1 cellular context compared by ENCODE assay signal in genomic region chr9:23581936-23582335, GRCh38.
TF ChIP-seq lines count a peak whose summit lies in the region.

No MANE protein-coding gene starts in this region.

TF ChIP-seq in GM23338, 12 proteins besides CTCF, POLR2A, EP300 and RAD21 (continued from another document):
- no peak for TF ChIP-seq ZNF462 (CRISPR knock-in tag; IDR thresholded peaks at IDR 0.05)
- TF ChIP-seq NANOG (IDR thresholded peaks at IDR 0.05; ENCODE audit: borderline replicate concordance), result no peak
- TF ChIP-seq, protein P1, sequence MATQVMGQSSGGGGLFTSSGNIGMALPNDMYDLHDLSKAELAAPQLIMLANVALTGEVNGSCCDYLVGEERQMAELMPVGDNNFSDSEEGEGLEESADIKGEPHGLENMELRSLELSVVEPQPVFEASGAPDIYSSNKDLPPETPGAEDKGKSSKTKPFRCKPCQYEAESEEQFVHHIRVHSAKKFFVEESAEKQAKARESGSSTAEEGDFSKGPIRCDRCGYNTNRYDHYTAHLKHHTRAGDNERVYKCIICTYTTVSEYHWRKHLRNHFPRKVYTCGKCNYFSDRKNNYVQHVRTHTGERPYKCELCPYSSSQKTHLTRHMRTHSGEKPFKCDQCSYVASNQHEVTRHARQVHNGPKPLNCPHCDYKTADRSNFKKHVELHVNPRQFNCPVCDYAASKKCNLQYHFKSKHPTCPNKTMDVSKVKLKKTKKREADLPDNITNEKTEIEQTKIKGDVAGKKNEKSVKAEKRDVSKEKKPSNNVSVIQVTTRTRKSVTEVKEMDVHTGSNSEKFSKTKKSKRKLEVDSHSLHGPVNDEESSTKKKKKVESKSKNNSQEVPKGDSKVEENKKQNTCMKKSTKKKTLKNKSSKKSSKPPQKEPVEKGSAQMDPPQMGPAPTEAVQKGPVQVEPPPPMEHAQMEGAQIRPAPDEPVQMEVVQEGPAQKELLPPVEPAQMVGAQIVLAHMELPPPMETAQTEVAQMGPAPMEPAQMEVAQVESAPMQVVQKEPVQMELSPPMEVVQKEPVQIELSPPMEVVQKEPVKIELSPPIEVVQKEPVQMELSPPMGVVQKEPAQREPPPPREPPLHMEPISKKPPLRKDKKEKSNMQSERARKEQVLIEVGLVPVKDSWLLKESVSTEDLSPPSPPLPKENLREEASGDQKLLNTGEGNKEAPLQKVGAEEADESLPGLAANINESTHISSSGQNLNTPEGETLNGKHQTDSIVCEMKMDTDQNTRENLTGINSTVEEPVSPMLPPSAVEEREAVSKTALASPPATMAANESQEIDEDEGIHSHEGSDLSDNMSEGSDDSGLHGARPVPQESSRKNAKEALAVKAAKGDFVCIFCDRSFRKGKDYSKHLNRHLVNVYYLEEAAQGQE (IDR thresholded peaks at IDR 0.05; ENCODE audit: unreplicated experiment), result no peak
